ENCODE assay signal across 8 cellular contexts in the genomic region with DNA sequence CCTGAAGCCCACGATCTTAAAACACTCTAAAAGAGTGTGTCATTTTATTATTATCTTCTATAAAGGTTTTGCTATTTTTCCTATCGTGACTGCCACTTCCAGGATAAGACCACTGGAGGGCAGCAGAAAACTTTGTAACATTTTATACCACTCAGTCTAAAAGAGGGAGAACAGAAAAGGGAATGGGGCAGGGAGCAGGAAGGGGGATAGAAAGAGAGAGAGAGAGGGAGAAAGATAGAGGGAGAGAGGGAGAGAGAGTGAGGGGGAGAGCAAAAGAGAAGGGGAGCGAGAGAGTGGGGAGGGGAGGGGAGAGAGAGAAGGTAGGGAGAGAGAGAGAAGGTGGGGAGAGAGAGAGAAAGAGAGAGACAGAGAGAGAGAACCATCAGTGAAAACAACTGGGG. TPM values are rescaled to one million over a fixed set of nuclear protein-coding genes. Genes with fewer than 3 reads are reported as not detected.
DNase-seq lines count a peak whose midpoint lies in the region; ATAC-seq and TF ChIP-seq lines count a peak whose summit lies in the region.

No MANE protein-coding gene starts in this region.

- TF ChIP-seq CTCF in body of pancreas (IDR thresholded peaks at IDR 0.05): peak; percentile 61 to 94 (median 83)

- no peak overlapping the region for H3K9ac ChIP-seq in SK-N-MC (ENCODE audit: insufficient read length)

- no peak overlapping the region for H3K4me3 ChIP-seq in SK-N-MC
- H3K4me3 ChIP-seq in body of pancreas: no peak overlapping the region

- peaks cover 63% of the 10 kb centered on the region for H3K4me1 ChIP-seq in body of pancreas

- ATAC-seq in body of pancreas (peak; percentile 63), HG03432 (IDR thresholded peaks at IDR 0.05; ENCODE audit: unreplicated experiment) (no peak)

- no peaks in the 10 kb centered on the region for H3K27me3 ChIP-seq in body of pancreas

- in situ Hi-C loops in KBM-7 (cut with MboI; ENCODE audit: low pct_unique_long_range_greater_than_20kb, low sequenced_read_pairs): no loop called here

- no peaks in the 10 kb centered on the region for H3K9me3 ChIP-seq in SK-N-MC (ENCODE audit: low read depth, low read length)
- H3K9me3 ChIP-seq in body of pancreas: no peaks in the 10 kb centered on the region

- WGBS in body of pancreas, 2 donors: 3 to 8% methylated on average over 3 of the region's 3 CpGs

- H3K36me3 ChIP-seq in SK-N-MC (ENCODE audit: insufficient read depth, low read length): no peaks in the 10 kb centered on the region
- H3K36me3 ChIP-seq in body of pancreas (replicated peaks in 1 of 2; ENCODE audit: insufficient read depth in 1 of 2, low read depth in 2 of 2): no peaks in the 10 kb centered on the region

- TF ChIP-seq POLR2A in body of pancreas (IDR thresholded peaks at IDR 0.05): no peak

- DNase-seq in activated T-cell treated with anti-CD3 and anti-CD28 coated beads for 1 hour (ENCODE audit: low read depth) (peak; percentile 19), KBM-7 (peak; percentile 78), SK-N-MC (ENCODE audit: low read depth, low spot score) (peak; percentile 24), body of pancreas (peak; percentile 59 to 75 (median 68)), iPS-NIHi7 (ENCODE audit: extremely low spot score) (peak; percentile 67)
- DNase-seq in activated T-cell treated with anti-CD3 and anti-CD28 coated beads, Interleukin-2, amount 50 U/mL, for 1 hour: no peak
- peak; percentile 2 to 30 for DNase-seq in stimulated activated CD4-positive, alpha-beta T cell treated with anti-CD3 and anti-CD28 coated beads, Interleukin-1b, Interleukin-23, amount 100 ng/mL, for 4 hours (ENCODE audit: low read depth in 2 of 2)

- intact Hi-C loops in body of pancreas (cut with DNase I): loop anchor here (5.0 kb wide), 1 partner anchor 157 kb away; no protein-coding TSS in a partner anchor

- H3K27ac ChIP-seq in SK-N-MC (no peak overlapping the region), body of pancreas (peak overlapping the region in 2 of 4 donors; percentile 39 to 71)

RNA-seq across cellular contexts. Expression of gene ART4, which starts 2.0 kb away (rescaled TPM):
- total RNA-seq in body of pancreas: 1 to 10 TPM; 1.3 to 3.1 TPM

RNA-seq across cellular contexts. Expression of gene SMCO3, which starts 31.4 kb away (rescaled TPM):
- 1 to 10 TPM; 1.3 to 4.3 TPM for total RNA-seq in body of pancreas

RNA-seq across cellular contexts. Expression of gene MGP, which starts 40.3 kb away (rescaled TPM):
- 100 to 1,000 TPM; 162 to 228 TPM for total RNA-seq in body of pancreas

RNA-seq across cellular contexts. Expression of gene C12orf60, which starts 41.9 kb away (rescaled TPM):
- total RNA-seq in body of pancreas: 1 to 10 TPM in 1 of 2 donors, not detected in 1; 1.8 TPM

RNA-seq across cellular contexts. Expression of gene WBP11, which starts 42.1 kb away (rescaled TPM):
- 10 to 100 TPM in 1 of 2 donors, 1 to 10 TPM in 1; 8.6 to 14.8 TPM for total RNA-seq in body of pancreas
